ENCODE assay signal across 15 cellular contexts in the genomic region with DNA sequence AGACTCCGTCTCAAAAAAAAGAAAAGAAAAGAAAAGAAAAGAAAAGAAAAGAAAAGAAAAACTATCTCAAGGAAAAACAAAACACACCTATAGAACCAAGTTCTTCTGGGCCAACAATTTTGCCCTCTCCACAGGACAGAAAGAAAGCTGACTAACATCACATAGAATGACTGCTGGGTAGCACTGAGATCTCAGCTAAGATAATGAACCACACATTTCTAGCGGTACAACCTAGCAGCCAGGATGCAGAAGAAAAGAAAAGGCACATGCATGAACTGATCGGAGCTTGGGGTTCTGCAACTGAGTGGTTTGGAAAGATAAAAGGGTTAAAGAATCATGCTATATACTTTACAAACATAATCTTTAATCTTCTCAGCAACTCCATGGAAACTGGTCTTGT. TPM values are rescaled to one million over a fixed set of nuclear protein-coding genes. Genes with fewer than 3 reads are reported as not detected.
DNase-seq lines count a peak whose midpoint lies in the region; ATAC-seq and TF ChIP-seq lines count a peak whose summit lies in the region.
"Had no signal": no experiment of that assay in that cellular context is flagged by ENCODE, and none has a peak within 500 bp of the region (broad histone marks: within the 10 kb centered on the region; RNA-seq: fewer than 3 reads in every experiment).

No MANE protein-coding gene starts in this region.

- peak overlapping the region; percentile 11 for H3K4me3 Mint-ChIP-seq in activated CD4-positive, alpha-beta T cell treated with anti-CD3 and anti-CD28 coated beads, Interleukin-2, amount 10 ng/mL, durations not matched to agents 7 days and 5 days
- H3K4me3 Mint-ChIP-seq in HFFc6 = no peak overlapping the region
- H3K4me3 Mint-ChIP-seq in activated T-helper 17 cell treated with anti-CD3 and anti-CD28 coated beads, Interleukin-2, amount 50 U/mL, for 72 hours = peak overlapping the region; percentile 41
- H3K4me3 Mint-ChIP-seq in naive thymus-derived CD4-positive, alpha-beta T cell = peak overlapping the region; percentile 7 to 70 (median 52)

- intact Hi-C loops in naive thymus-derived CD4-positive, alpha-beta T cell (cut with micrococcal nuclease) = loop anchor here (2.0 kb wide), 3 partner anchors 14 to 20 kb away; partner anchors contain the start of gene TMED10 (in 1 of the 2)

- peaks cover 7% of the 10 kb centered on the region for H3K36me3 Mint-ChIP-seq in activated CD4-positive, alpha-beta T cell treated with anti-CD3 and anti-CD28 coated beads, Interleukin-2, amount 10 ng/mL, durations not matched to agents 7 days and 5 days (ENCODE audit: low read depth)
- peaks cover 6% of the 10 kb centered on the region for H3K36me3 Mint-ChIP-seq in HFFc6 (ENCODE audit: low read depth)
- H3K36me3 Mint-ChIP-seq in activated T-helper 17 cell treated with anti-CD3 and anti-CD28 coated beads, Interleukin-2, amount 50 U/mL, for 72 hours (ENCODE audit: low read depth) = peaks cover 38% of the 10 kb centered on the region
- H3K36me3 Mint-ChIP-seq in naive thymus-derived CD4-positive, alpha-beta T cell = peaks cover 0 to 9% (median 7%) of the 10 kb centered on the region in 5 donors

- no peaks in the 10 kb centered on the region for H3K27me3 Mint-ChIP-seq in activated CD4-positive, alpha-beta T cell treated with anti-CD3 and anti-CD28 coated beads, Interleukin-2, amount 10 ng/mL, durations not matched to agents 7 days and 5 days
- H3K27me3 Mint-ChIP-seq in HFFc6 (ENCODE audit: insufficient read depth) = no peaks in the 10 kb centered on the region; the same call in 1 of the 2 replicates
- H3K27me3 Mint-ChIP-seq in activated T-helper 17 cell treated with anti-CD3 and anti-CD28 coated beads, Interleukin-2, amount 50 U/mL, for 72 hours = no peaks in the 10 kb centered on the region
- no peaks in the 10 kb centered on the region for H3K27me3 Mint-ChIP-seq in naive thymus-derived CD4-positive, alpha-beta T cell

- POLR2A ChIA-PET in activated CD4-positive, alpha-beta T cell treated with anti-CD3 and anti-CD28 coated beads, Interleukin-2, amount 10 ng/mL, durations not matched to agents 7 days and 5 days (lab: Charles Lee) = interaction anchor here (1.0 kb wide), 1 partner anchor 15 kb away, joined by 3 read pairs; no protein-coding TSS in a partner anchor
- POLR2A ChIA-PET in naive thymus-derived CD4-positive, alpha-beta T cell (lab: Charles Lee) = interaction anchor here (1.3 kb wide), 1 partner anchor 30 kb away, joined by 4 read pairs; the partner anchor contains the start of gene NEK9

- H3K9me3 ChIP-seq in naive thymus-derived CD4-positive, alpha-beta T cell (ENCODE audit: control insufficient read depth in 2 of 3, low read length in 3 of 3) = no peaks in the 10 kb centered on the region
- no peaks in the 10 kb centered on the region for H3K9me3 ChIP-seq in WERI-Rb-1 (ENCODE audit: severe bottlenecking)

- peaks cover 12 to 20% of the 10 kb centered on the region in 2 donors for H3K4me1 ChIP-seq in naive thymus-derived CD4-positive, alpha-beta T cell (ENCODE audit: control insufficient read depth in 2 of 2, insufficient read depth in 2 of 2, low read length in 2 of 2)

- H3K27me3 ChIP-seq in naive thymus-derived CD4-positive, alpha-beta T cell (ENCODE audit: control insufficient read depth in 2 of 2, insufficient read depth in 2 of 2, low read length in 2 of 2) = no peaks in the 10 kb centered on the region
- no peaks in the 10 kb centered on the region for H3K27me3 ChIP-seq in WERI-Rb-1 (ENCODE audit: insufficient read depth, low read depth, severe bottlenecking)

- CTCF ChIA-PET in activated CD4-positive, alpha-beta T cell treated with anti-CD3 and anti-CD28 coated beads, Interleukin-2, amount 10 ng/mL, durations not matched to agents 7 days and 5 days (lab: Charles Lee) = interaction anchor here (0.7 to 1.6 kb wide), 8 partner anchors 8 to 317 kb away, joined by 3 to 4 read pairs (median 4); no protein-coding TSS in a partner anchor
- CTCF ChIA-PET in naive thymus-derived CD4-positive, alpha-beta T cell (lab: Charles Lee) = interaction anchor here (0.6 to 1.2 kb wide), 3 partner anchors 12 to 137 kb away, joined by 3 to 4 read pairs (median 3); no protein-coding TSS in a partner anchor

- H3K27ac ChIP-seq in naive thymus-derived CD4-positive, alpha-beta T cell (ENCODE audit: low read depth, low read length) = no peak overlapping the region
- H3K27ac ChIP-seq in WERI-Rb-1 = no peak overlapping the region

- TF ChIP-seq CTCF in HFFc6 (IDR thresholded peaks at IDR 0.05) (no peak), WERI-Rb-1 (IDR thresholded peaks at IDR 0.05; ENCODE audit: low read depth, low read length) (no peak)

- peak; percentile 65 for DNase-seq in activated CD4-positive, alpha-beta T cell treated with anti-CD3 and anti-CD28 coated beads, Interleukin-2, amount 10 ng/mL, durations not matched to agents 7 days and 5 days
- DNase-seq in activated CD4-positive, alpha-beta T cell treated with anti-CD3 and anti-CD28 coated beads, Interleukin-2, amount 50 U/mL, for 1 hour = no peak
- DNase-seq in HFFc6 (peak; percentile 28), WERI-Rb-1 (no peak), mesenteric fat pad (ENCODE audit: low spot score) (no peak)
- DNase-seq in naive thymus-derived CD4-positive, alpha-beta T cell = peak in 6 of 9 donors; percentile 9 to 45 (median 30)
- no peak for DNase-seq in stimulated activated CD4-positive, alpha-beta T cell treated with anti-CD3 and anti-CD28 coated beads, Interleukin-2, amount 100 ng/mL, for 48 hours
- DNase-seq: ACHN, foreskin melanocyte, GOT3, NCI-H1417, NCI-H2227 treated with DMSO at 0.1 percent for 48 hours, nucleus accumbens, SHP77 treated with DMSO at 0.1 percent for 48 hours had no signal

- H3K4me1 Mint-ChIP-seq in activated CD4-positive, alpha-beta T cell treated with anti-CD3 and anti-CD28 coated beads, Interleukin-2, amount 10 ng/mL, durations not matched to agents 7 days and 5 days = peaks cover 68% of the 10 kb centered on the region
- H3K4me1 Mint-ChIP-seq in HFFc6 (ENCODE audit: low read depth) = peaks cover 29% of the 10 kb centered on the region
- H3K4me1 Mint-ChIP-seq in activated T-helper 17 cell treated with anti-CD3 and anti-CD28 coated beads, Interleukin-2, amount 50 U/mL, for 72 hours = peaks cover 45% of the 10 kb centered on the region
- H3K4me1 Mint-ChIP-seq in naive thymus-derived CD4-positive, alpha-beta T cell = peaks cover 40 to 76% (median 66%) of the 10 kb centered on the region in 7 donors

- ATAC-seq in activated T-helper 17 cell treated with anti-CD3 and anti-CD28 coated beads, Interleukin-2, amount 50 U/mL, for 72 hours (replicated peaks) = peak; percentile 75
- peak; percentile 87 for ATAC-seq in naive thymus-derived CD4-positive, alpha-beta T cell

- peak overlapping the region; percentile 39 for H3K27ac Mint-ChIP-seq in activated CD4-positive, alpha-beta T cell treated with anti-CD3 and anti-CD28 coated beads, Interleukin-2, amount 10 ng/mL, durations not matched to agents 7 days and 5 days
- H3K27ac Mint-ChIP-seq in HFFc6 = peak overlapping the region; percentile 59; the same call in 1 of the 2 replicates
- H3K27ac Mint-ChIP-seq in activated T-helper 17 cell treated with anti-CD3 and anti-CD28 coated beads, Interleukin-2, amount 50 U/mL, for 72 hours = no peak overlapping the region
- peak overlapping the region in 8 of 9 donors; percentile 26 to 92 (median 64) for H3K27ac Mint-ChIP-seq in naive thymus-derived CD4-positive, alpha-beta T cell

- H3K4me3 ChIP-seq in naive thymus-derived CD4-positive, alpha-beta T cell (ENCODE audit: low read length) = no peak overlapping the region
- H3K4me3 ChIP-seq in WERI-Rb-1 (ENCODE audit: low read depth, low read length) = no peak overlapping the region

- H3K9me3 Mint-ChIP-seq in activated CD4-positive, alpha-beta T cell treated with anti-CD3 and anti-CD28 coated beads, Interleukin-2, amount 10 ng/mL, durations not matched to agents 7 days and 5 days = no peaks in the 10 kb centered on the region
- H3K9me3 Mint-ChIP-seq in HFFc6 = no peaks in the 10 kb centered on the region
- no peaks in the 10 kb centered on the region for H3K9me3 Mint-ChIP-seq in activated T-helper 17 cell treated with anti-CD3 and anti-CD28 coated beads, Interleukin-2, amount 50 U/mL, for 72 hours
- no peaks in the 10 kb centered on the region for H3K9me3 Mint-ChIP-seq in naive thymus-derived CD4-positive, alpha-beta T cell

- peaks cover 0 to 3% (median under 1%) of the 10 kb centered on the region in 3 experiments for H3K36me3 ChIP-seq in naive thymus-derived CD4-positive, alpha-beta T cell (ENCODE audit: control insufficient read depth in 2 of 3, insufficient read depth in 3 of 3, low read length in 3 of 3)
- H3K36me3 ChIP-seq in WERI-Rb-1 = peaks cover 13% of the 10 kb centered on the region

RNA-seq across cellular contexts. Expression of gene TMED10, which starts 19.5 kb away (rescaled TPM):
- total RNA-seq in activated CD4-positive, alpha-beta T cell treated with anti-CD3 and anti-CD28 coated beads, Interleukin-2, amount 10 ng/mL, durations not matched to agents 7 days and 5 days = 100 to 1,000 TPM; 175 to 213 TPM
- total RNA-seq in HFFc6 (2021; fragmentation: NEBNext Ultra II Directional; extraction: Animal tissue kit (Norgen Biotek cat#: 25700)) = 100 to 1,000 TPM; 370 to 494 (median 430) TPM
- total RNA-seq in activated T-helper 17 cell treated with anti-CD3 and anti-CD28 coated beads, Interleukin-2, amount 50 U/mL, for 72 hours = 100 to 1,000 TPM; 142 to 179 TPM
- total RNA-seq in naive thymus-derived CD4-positive, alpha-beta T cell = 100 to 1,000 TPM; 155 to 233 (median 171) TPM
- 100 to 1,000 TPM; 204 to 245 TPM for polyA plus RNA-seq in naive thymus-derived CD4-positive, alpha-beta T cell
- total RNA-seq in mesenteric fat pad = 330 TPM

RNA-seq across cellular contexts. Expression of gene NEK9, which starts 30.1 kb away (rescaled TPM):
- total RNA-seq in activated CD4-positive, alpha-beta T cell treated with anti-CD3 and anti-CD28 coated beads, Interleukin-2, amount 10 ng/mL, durations not matched to agents 7 days and 5 days = 10 to 100 TPM; 74.9 to 81.6 TPM
- 10 to 100 TPM; 67.6 to 79.4 (median 69.4) TPM for total RNA-seq in HFFc6 (2021; fragmentation: NEBNext Ultra II Directional; extraction: Animal tissue kit (Norgen Biotek cat#: 25700))
- 10 to 100 TPM; 49.4 to 52.4 TPM for total RNA-seq in activated T-helper 17 cell treated with anti-CD3 and anti-CD28 coated beads, Interleukin-2, amount 50 U/mL, for 72 hours
- total RNA-seq in naive thymus-derived CD4-positive, alpha-beta T cell = 100 to 1,000 TPM in 2 of 5 experiments, 10 to 100 TPM in 3; 81.7 to 141 (median 84.7) TPM
- 10 to 100 TPM; 16.6 to 17.2 TPM for polyA plus RNA-seq in naive thymus-derived CD4-positive, alpha-beta T cell
- total RNA-seq in mesenteric fat pad = 105 TPM

Comparison
In these comparisons a context has a peak if more than half of its experiments do, and no peak if none do; other contexts are left out.
1. DNase-seq: peak in activated CD4-positive, alpha-beta T cell treated with anti-CD3 and anti-CD28 coated beads, Interleukin-2, amount 10 ng/mL, durations not matched to agents 7 days and 5 days (single experiment), HFFc6 (single experiment) and naive thymus-derived CD4-positive, alpha-beta T cell (6 of 9); none in activated CD4-positive, alpha-beta T cell treated with anti-CD3 and anti-CD28 coated beads, Interleukin-2, amount 50 U/mL, for 1 hour (single experiment), stimulated activated CD4-positive, alpha-beta T cell treated with anti-CD3 and anti-CD28 coated beads, Interleukin-2, amount 100 ng/mL, for 48 hours (0 of 2), WERI-Rb-1 (single experiment) and mesenteric fat pad (single experiment).